1 cellular context compared by ENCODE assay signal in genomic region chr5:759111-759741, GRCh38.
TF ChIP-seq lines count a peak whose summit lies in the region.

No MANE protein-coding gene starts in this region.

TF ChIP-seq in HepG2, 621 proteins besides CTCF, POLR2A, EP300 and RAD21 (continued from another document and continues in another):
- TF ChIP-seq, protein P1, sequence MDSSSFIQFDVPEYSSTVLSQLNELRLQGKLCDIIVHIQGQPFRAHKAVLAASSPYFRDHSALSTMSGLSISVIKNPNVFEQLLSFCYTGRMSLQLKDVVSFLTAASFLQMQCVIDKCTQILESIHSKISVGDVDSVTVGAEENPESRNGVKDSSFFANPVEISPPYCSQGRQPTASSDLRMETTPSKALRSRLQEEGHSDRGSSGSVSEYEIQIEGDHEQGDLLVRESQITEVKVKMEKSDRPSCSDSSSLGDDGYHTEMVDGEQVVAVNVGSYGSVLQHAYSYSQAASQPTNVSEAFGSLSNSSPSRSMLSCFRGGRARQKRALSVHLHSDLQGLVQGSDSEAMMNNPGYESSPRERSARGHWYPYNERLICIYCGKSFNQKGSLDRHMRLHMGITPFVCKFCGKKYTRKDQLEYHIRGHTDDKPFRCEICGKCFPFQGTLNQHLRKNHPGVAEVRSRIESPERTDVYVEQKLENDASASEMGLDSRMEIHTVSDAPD (CRISPR knock-in tag; IDR thresholded peaks at IDR 0.05), result no peak
- TF ChIP-seq THYN1 (CRISPR knock-in tag; IDR thresholded peaks at IDR 0.05; ENCODE audit: borderline replicate concordance, low read depth) (no peak), JARID2 (CRISPR knock-in tag; IDR thresholded peaks at IDR 0.05; ENCODE audit: insufficient replicate concordance) (no peak), PHF20 (CRISPR knock-in tag; IDR thresholded peaks at IDR 0.05) (no peak), ZNF3 (CRISPR knock-in tag; IDR thresholded peaks at IDR 0.05) (no peak), ZNF703 (CRISPR knock-in tag; IDR thresholded peaks at IDR 0.05; ENCODE audit: borderline replicate concordance) (no peak), RBAK (CRISPR knock-in tag; IDR thresholded peaks at IDR 0.05) (no peak), TAF15 (IDR thresholded peaks at IDR 0.05; ENCODE audit: low read depth, low read length, poor library complexity, severe bottlenecking) (no peak), ZNF784 (CRISPR knock-in tag; IDR thresholded peaks at IDR 0.05; ENCODE audit: borderline replicate concordance) (no peak), TRIM24 (CRISPR knock-in tag; IDR thresholded peaks at IDR 0.05) (0 out of 2 replicates have a peak, but pooled peaks have one; percentile 45), KLF11 (CRISPR knock-in tag; IDR thresholded peaks at IDR 0.05) (no peak), ZNF343 (CRISPR knock-in tag; IDR thresholded peaks at IDR 0.05) (no peak), ZNF232 (CRISPR knock-in tag; IDR thresholded peaks at IDR 0.05; ENCODE audit: borderline replicate concordance) (no peak), ZNF263 (CRISPR knock-in tag; IDR thresholded peaks at IDR 0.05) (no peak), ZNF225 (CRISPR knock-in tag; IDR thresholded peaks at IDR 0.05) (no peak), REST (IDR thresholded peaks at IDR 0.05; ENCODE audit: borderline replicate concordance in 1 of 2, low read depth in 1 of 2, low read length in 2 of 2) (no peak), ZBTB40 (IDR thresholded peaks at IDR 0.05) (no peak), ZBTB40 (CRISPR knock-in tag; IDR thresholded peaks at IDR 0.05) (peak; percentile 61; the same call in 1 of the 2 replicates), FIP1L1 (IDR thresholded peaks at IDR 0.05; ENCODE audit: borderline replicate concordance, insufficient read depth, low read depth, low read length) (no peak), RFXAP (CRISPR knock-in tag; IDR thresholded peaks at IDR 0.05; ENCODE audit: borderline replicate concordance) (0 out of 2 replicates have a peak, but pooled peaks have one; percentile 50), DR1 (CRISPR knock-in tag; IDR thresholded peaks at IDR 0.05) (no peak), HDAC2 (CRISPR knock-in tag; IDR thresholded peaks at IDR 0.05) (peak; percentile 44), ZBTB14 (CRISPR knock-in tag; IDR thresholded peaks at IDR 0.05) (no peak)
- TF ChIP-seq, protein P2, sequence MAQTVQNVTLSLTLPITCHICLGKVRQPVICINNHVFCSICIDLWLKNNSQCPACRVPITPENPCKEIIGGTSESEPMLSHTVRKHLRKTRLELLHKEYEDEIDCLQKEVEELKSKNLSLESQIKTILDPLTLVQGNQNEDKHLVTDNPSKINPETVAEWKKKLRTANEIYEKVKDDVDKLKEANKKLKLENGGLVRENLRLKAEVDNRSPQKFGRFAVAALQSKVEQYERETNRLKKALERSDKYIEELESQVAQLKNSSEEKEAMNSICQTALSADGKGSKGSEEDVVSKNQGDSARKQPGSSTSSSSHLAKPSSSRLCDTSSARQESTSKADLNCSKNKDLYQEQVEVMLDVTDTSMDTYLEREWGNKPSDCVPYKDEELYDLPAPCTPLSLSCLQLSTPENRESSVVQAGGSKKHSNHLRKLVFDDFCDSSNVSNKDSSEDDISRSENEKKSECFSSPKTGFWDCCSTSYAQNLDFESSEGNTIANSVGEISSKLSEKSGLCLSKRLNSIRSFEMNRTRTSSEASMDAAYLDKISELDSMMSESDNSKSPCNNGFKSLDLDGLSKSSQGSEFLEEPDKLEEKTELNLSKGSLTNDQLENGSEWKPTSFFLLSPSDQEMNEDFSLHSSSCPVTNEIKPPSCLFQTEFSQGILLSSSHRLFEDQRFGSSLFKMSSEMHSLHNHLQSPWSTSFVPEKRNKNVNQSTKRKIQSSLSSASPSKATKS (CRISPR knock-in tag; IDR thresholded peaks at IDR 0.05), result no peak
- TF ChIP-seq, protein P3, sequence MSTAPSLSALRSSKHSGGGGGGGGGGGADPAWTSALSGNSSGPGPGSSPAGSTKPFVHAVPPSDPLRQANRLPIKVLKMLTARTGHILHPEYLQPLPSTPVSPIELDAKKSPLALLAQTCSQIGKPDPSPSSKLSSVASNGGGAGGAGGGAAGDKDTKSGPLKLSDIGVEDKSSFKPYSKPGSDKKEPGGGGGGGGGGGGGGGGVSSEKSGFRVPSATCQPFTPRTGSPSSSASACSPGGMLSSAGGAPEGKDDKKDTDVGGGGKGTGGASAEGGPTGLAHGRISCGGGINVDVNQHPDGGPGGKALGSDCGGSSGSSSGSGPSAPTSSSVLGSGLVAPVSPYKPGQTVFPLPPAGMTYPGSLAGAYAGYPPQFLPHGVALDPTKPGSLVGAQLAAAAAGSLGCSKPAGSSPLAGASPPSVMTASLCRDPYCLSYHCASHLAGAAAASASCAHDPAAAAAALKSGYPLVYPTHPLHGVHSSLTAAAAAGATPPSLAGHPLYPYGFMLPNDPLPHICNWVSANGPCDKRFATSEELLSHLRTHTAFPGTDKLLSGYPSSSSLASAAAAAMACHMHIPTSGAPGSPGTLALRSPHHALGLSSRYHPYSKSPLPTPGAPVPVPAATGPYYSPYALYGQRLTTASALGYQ (CRISPR knock-in tag; IDR thresholded peaks at IDR 0.05), result no peak
- TF ChIP-seq, protein P4, sequence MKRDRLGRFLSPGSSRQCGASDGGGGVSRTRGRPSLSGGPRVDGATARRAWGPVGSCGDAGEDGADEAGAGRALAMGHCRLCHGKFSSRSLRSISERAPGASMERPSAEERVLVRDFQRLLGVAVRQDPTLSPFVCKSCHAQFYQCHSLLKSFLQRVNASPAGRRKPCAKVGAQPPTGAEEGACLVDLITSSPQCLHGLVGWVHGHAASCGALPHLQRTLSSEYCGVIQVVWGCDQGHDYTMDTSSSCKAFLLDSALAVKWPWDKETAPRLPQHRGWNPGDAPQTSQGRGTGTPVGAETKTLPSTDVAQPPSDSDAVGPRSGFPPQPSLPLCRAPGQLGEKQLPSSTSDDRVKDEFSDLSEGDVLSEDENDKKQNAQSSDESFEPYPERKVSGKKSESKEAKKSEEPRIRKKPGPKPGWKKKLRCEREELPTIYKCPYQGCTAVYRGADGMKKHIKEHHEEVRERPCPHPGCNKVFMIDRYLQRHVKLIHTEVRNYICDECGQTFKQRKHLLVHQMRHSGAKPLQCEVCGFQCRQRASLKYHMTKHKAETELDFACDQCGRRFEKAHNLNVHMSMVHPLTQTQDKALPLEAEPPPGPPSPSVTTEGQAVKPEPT (CRISPR knock-in tag; IDR thresholded peaks at IDR 0.05; ENCODE audit: low read depth), result no peak
- TF ChIP-seq, protein P5, sequence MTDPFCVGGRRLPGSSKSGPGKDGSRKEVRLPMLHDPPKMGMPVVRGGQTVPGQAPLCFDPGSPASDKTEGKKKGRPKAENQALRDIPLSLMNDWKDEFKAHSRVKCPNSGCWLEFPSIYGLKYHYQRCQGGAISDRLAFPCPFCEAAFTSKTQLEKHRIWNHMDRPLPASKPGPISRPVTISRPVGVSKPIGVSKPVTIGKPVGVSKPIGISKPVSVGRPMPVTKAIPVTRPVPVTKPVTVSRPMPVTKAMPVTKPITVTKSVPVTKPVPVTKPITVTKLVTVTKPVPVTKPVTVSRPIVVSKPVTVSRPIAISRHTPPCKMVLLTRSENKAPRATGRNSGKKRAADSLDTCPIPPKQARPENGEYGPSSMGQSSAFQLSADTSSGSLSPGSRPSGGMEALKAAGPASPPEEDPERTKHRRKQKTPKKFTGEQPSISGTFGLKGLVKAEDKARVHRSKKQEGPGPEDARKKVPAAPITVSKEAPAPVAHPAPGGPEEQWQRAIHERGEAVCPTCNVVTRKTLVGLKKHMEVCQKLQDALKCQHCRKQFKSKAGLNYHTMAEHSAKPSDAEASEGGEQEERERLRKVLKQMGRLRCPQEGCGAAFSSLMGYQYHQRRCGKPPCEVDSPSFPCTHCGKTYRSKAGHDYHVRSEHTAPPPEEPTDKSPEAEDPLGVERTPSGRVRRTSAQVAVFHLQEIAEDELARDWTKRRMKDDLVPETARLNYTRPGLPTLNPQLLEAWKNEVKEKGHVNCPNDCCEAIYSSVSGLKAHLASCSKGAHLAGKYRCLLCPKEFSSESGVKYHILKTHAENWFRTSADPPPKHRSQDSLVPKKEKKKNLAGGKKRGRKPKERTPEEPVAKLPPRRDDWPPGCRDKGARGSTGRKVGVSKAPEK (CRISPR knock-in tag; IDR thresholded peaks at IDR 0.05; ENCODE audit: borderline replicate concordance), result no peak
